8 cellular contexts compared by ENCODE assay signal in genomic region chr12:130747867-130748740, GRCh38. TPM values are rescaled to one million over a fixed set of nuclear protein-coding genes. Genes with fewer than 3 reads are reported as not detected.
A peak's percentile ranks its signal among the peaks of the same experiment; 100 is the strongest.
DNase-seq lines count a peak whose midpoint lies in the region; ATAC-seq and TF ChIP-seq lines count a peak whose summit lies in the region.

No MANE protein-coding gene starts in this region.

- TF ChIP-seq CTCF in chondrocyte (IDR thresholded peaks at IDR 0.05) (peak; percentile 90), liver (IDR thresholded peaks at IDR 0.05; ENCODE audit: low read depth, low read length, missing input control) (peak; percentile 85)

- H3K4me3 ChIP-seq in liver (ENCODE audit: low read depth in 1 of 3, low read length in 3 of 3) = no peak overlapping the region

- no peak overlapping the region for H3K27ac Mint-ChIP-seq in chondrocyte (ENCODE audit: unreplicated experiment)

- H3K36me3 Mint-ChIP-seq in chondrocyte (ENCODE audit: low read depth) = no peaks in the 10 kb centered on the region

- no peaks in the 10 kb centered on the region for H3K9me3 ChIP-seq in liver (ENCODE audit: control insufficient read depth in 4 of 4, low read length in 3 of 4)

- peak; percentile 88 for ATAC-seq in GM18909 (IDR thresholded peaks at IDR 0.05; ENCODE audit: poor library complexity, unreplicated experiment)
- ATAC-seq in HG03175 (IDR thresholded peaks at IDR 0.05; ENCODE audit: unreplicated experiment) = peak; percentile 91

- no peaks in the 10 kb centered on the region for H3K27me3 ChIP-seq in liver (ENCODE audit: control insufficient read depth in 4 of 4, insufficient read depth in 4 of 4, low read length in 3 of 4)

- H3K4me1 ChIP-seq in liver (ENCODE audit: control insufficient read depth in 4 of 4, insufficient read depth in 4 of 4, low read length in 3 of 4) = peaks cover 2 to 23% (median 18%) of the 10 kb centered on the region in 4 donors

- no peak overlapping the region for H3K4me3 Mint-ChIP-seq in chondrocyte (ENCODE audit: unreplicated experiment)

- TF ChIP-seq RAD21 in liver (IDR thresholded peaks at IDR 0.05) = peak; percentile 95 to 97

- no peaks in the 10 kb centered on the region for H3K36me3 ChIP-seq in liver (ENCODE audit: control insufficient read depth in 4 of 4, insufficient read depth in 3 of 4, low read depth in 1 of 4, low read length in 3 of 4)

- no peaks in the 10 kb centered on the region for H3K4me1 Mint-ChIP-seq in chondrocyte (ENCODE audit: low read depth)

- no peaks in the 10 kb centered on the region for H3K9me3 Mint-ChIP-seq in chondrocyte (ENCODE audit: low read depth)

- H3K27me3 Mint-ChIP-seq in chondrocyte (ENCODE audit: low read depth) = peaks cover 41% of the 10 kb centered on the region

- peak; percentile 32 to 38 for DNase-seq in AML-193 (lab: John Stamatoyannopoulos, UW)
- peak; percentile 37 for DNase-seq in NCI-H345 treated with DMSO at 0.1 percent for 48 hours (lab: John Stamatoyannopoulos, UW; ENCODE audit: unreplicated experiment)
- DNase-seq in activated CD4-positive, alpha-beta T cell treated with anti-CD3 and anti-CD28 coated beads for 24 hours (ENCODE audit: low read depth in 2 of 2) = peak; percentile 64 to 74
- DNase-seq in chondrocyte (ENCODE audit: low spot score) = no peak
- DNase-seq in stimulated activated CD4-positive, alpha-beta T cell treated with anti-CD3 and anti-CD28 coated beads, TNF-alpha, amount 100 ng/mL, for 48 hours (ENCODE audit: low read depth in 3 of 3) = peak; percentile 48 to 78 (median 62)

- H3K9ac ChIP-seq in liver (ENCODE audit: low read depth in 1 of 2, low read length in 2 of 2) = no peak overlapping the region

- 6% methylated on average over 13 of the region's 13 CpGs for WGBS in liver

- peak overlapping the region in 1 of 2 donors; percentile 18 for H3K27ac ChIP-seq in liver (ENCODE audit: low read depth in 1 of 2, low read length in 2 of 2)

TF ChIP-seq in liver, 16 proteins besides CTCF, POLR2A, EP300 and RAD21:
- peak in 1 of 2 donors; percentile 34 for TF ChIP-seq RXRA (IDR thresholded peaks at IDR 0.05)
- no peak for TF ChIP-seq EGR1 (IDR thresholded peaks at IDR 0.05; ENCODE audit: low read depth in 2 of 2)
- TF ChIP-seq HNF4A (conservative IDR thresholded peaks at IDR 0.05) = peak; percentile 4 to 33

RNA-seq across cellular contexts. Expression of gene RIMBP2, which starts 32.0 kb away (rescaled TPM):
- total RNA-seq in chondrocyte (0.18 to 0.92 TPM (median 0.30 TPM) in 3 replicates), liver (under 1 TPM; 0.09 to 0.17 TPM)
- under 1 TPM in 1 of 2 donors, not detected in 1; 0.01 TPM for polyA plus RNA-seq in liver
